In the genomic region with DNA sequence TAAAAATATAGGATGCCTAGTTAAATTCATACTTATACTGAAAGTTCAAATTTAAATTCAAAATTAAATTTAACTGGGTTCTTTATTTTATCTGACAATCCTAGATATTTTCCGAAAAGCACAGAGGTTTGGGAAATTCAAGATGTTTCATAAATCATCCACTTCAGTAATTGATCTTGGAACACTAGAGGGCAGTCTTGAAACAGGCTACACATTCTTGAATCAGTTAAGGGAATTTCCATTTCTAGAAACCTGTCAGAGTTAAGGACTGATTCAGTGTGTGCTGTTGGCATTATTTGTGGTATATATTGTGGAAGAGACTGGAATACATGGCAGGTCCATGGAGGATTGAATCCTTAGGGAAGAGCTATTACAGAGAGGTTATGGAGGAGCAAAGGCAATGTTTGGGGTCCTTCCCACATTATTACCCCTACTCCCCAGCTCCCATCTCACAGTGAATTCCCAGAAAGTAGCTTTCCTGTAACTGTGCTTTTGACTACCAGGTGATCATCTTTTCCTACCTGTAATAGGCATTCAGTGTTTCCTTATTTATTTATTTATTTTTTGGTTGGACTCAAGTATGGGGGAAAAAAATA, we compare ENCODE assay signal across 1 cellular context.
TF ChIP-seq lines count a peak whose summit lies in the region.

No MANE protein-coding gene starts in this region.

TF ChIP-seq in GM12878, 131 proteins besides CTCF, POLR2A, EP300 and RAD21 (continued from another document and continues in another):
- TF ChIP-seq, protein P1, sequence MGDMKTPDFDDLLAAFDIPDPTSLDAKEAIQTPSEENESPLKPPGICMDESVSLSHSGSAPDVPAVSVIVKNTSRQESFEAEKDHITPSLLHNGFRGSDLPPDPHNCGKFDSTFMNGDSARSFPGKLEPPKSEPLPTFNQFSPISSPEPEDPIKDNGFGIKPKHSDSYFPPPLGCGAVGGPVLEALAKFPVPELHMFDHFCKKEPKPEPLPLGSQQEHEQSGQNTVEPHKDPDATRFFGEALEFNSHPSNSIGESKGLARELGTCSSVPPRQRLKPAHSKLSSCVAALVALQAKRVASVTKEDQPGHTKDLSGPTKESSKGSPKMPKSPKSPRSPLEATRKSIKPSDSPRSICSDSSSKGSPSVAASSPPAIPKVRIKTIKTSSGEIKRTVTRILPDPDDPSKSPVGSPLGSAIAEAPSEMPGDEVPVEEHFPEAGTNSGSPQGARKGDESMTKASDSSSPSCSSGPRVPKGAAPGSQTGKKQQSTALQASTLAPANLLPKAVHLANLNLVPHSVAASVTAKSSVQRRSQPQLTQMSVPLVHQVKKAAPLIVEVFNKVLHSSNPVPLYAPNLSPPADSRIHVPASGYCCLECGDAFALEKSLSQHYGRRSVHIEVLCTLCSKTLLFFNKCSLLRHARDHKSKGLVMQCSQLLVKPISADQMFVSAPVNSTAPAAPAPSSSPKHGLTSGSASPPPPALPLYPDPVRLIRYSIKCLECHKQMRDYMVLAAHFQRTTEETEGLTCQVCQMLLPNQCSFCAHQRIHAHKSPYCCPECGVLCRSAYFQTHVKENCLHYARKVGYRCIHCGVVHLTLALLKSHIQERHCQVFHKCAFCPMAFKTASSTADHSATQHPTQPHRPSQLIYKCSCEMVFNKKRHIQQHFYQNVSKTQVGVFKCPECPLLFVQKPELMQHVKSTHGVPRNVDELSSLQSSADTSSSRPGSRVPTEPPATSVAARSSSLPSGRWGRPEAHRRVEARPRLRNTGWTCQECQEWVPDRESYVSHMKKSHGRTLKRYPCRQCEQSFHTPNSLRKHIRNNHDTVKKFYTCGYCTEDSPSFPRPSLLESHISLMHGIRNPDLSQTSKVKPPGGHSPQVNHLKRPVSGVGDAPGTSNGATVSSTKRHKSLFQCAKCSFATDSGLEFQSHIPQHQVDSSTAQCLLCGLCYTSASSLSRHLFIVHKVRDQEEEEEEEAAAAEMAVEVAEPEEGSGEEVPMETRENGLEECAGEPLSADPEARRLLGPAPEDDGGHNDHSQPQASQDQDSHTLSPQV (IDR thresholded peaks at IDR 0.05): 0 out of 2 replicates have a peak, but pooled peaks have one; percentile 13
- TF ChIP-seq KDM1A (IDR thresholded peaks at IDR 0.05; ENCODE audit: borderline replicate concordance) (no peak), CREB1 (IDR thresholded peaks at IDR 0.05; ENCODE audit: low read depth) (no peak), ZNF217 (IDR thresholded peaks at IDR 0.05) (no peak), ZZZ3 (IDR thresholded peaks at IDR 0.05; ENCODE audit: control insufficient read depth, insufficient read length, low read depth) (no peak), SMAD5 (IDR thresholded peaks at IDR 0.05; ENCODE audit: low read depth) (no peak), PML (IDR thresholded peaks at IDR 0.05; ENCODE audit: low read length) (no peak), TCF7 (IDR thresholded peaks at IDR 0.05; ENCODE audit: borderline replicate concordance) (no peak), BHLHE40 (IDR thresholded peaks at IDR 0.05; ENCODE audit: borderline replicate concordance in 1 of 2, low read depth in 2 of 2, low read length in 1 of 2) (0 out of 4 replicates have a peak, but pooled peaks of 1 of the 2 experiments have one; percentile 23), MYB (IDR thresholded peaks at IDR 0.05; ENCODE audit: borderline replicate concordance, low read depth, low read length) (no peak), MEF2A (IDR thresholded peaks at IDR 0.05; ENCODE audit: insufficient read depth, low read depth, low read length) (no peak), RAD51 (IDR thresholded peaks at IDR 0.05) (no peak), SREBF2 (IDR thresholded peaks at IDR 0.05; ENCODE audit: low read length) (no peak), CBX3 (IDR thresholded peaks at IDR 0.05; ENCODE audit: borderline replicate concordance, low read depth) (no peak), BACH1 (IDR thresholded peaks at IDR 0.05; ENCODE audit: borderline replicate concordance) (no peak), TCF3 (IDR thresholded peaks at IDR 0.05; ENCODE audit: borderline replicate concordance, insufficient read depth, low read depth, low read length) (no peak), IRF4 (IDR thresholded peaks at IDR 0.05; ENCODE audit: low read depth, low read length) (0 out of 2 replicates have a peak, but pooled peaks have one; percentile 12), YBX1 (IDR thresholded peaks at IDR 0.05) (no peak), HCFC1 (IDR thresholded peaks at IDR 0.05; ENCODE audit: low read length) (no peak), RCOR1 (conservative IDR thresholded peaks at IDR 0.05; ENCODE audit: low read depth, low read length) (no peak), CHD1 (IDR thresholded peaks at IDR 0.05; ENCODE audit: low read depth, low read length) (no peak), ZNF622 (IDR thresholded peaks at IDR 0.05) (no peak), JUND (IDR thresholded peaks at IDR 0.05; ENCODE audit: low read depth, low read length) (no peak), IKZF2 (IDR thresholded peaks at IDR 0.05) (peak in 1 of 2 experiments; percentile 32; a peak in 1 of 4 replicates), HDAC6 (IDR thresholded peaks at IDR 0.05; ENCODE audit: unreplicated experiment) (no peak), FOXM1 (IDR thresholded peaks at IDR 0.05; ENCODE audit: low read depth, low read length) (no peak)
- TF ChIP-seq, protein P2, sequence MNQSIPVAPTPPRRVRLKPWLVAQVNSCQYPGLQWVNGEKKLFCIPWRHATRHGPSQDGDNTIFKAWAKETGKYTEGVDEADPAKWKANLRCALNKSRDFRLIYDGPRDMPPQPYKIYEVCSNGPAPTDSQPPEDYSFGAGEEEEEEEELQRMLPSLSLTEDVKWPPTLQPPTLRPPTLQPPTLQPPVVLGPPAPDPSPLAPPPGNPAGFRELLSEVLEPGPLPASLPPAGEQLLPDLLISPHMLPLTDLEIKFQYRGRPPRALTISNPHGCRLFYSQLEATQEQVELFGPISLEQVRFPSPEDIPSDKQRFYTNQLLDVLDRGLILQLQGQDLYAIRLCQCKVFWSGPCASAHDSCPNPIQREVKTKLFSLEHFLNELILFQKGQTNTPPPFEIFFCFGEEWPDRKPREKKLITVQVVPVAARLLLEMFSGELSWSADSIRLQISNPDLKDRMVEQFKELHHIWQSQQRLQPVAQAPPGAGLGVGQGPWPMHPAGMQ (IDR thresholded peaks at IDR 0.05; ENCODE audit: borderline replicate concordance): no peak
- TF ChIP-seq, protein P3, sequence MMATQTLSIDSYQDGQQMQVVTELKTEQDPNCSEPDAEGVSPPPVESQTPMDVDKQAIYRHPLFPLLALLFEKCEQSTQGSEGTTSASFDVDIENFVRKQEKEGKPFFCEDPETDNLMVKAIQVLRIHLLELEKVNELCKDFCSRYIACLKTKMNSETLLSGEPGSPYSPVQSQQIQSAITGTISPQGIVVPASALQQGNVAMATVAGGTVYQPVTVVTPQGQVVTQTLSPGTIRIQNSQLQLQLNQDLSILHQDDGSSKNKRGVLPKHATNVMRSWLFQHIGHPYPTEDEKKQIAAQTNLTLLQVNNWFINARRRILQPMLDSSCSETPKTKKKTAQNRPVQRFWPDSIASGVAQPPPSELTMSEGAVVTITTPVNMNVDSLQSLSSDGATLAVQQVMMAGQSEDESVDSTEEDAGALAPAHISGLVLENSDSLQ (IDR thresholded peaks at IDR 0.05): peak; percentile 12; the same call in 1 of the 2 replicates
- TF ChIP-seq, protein P4, sequence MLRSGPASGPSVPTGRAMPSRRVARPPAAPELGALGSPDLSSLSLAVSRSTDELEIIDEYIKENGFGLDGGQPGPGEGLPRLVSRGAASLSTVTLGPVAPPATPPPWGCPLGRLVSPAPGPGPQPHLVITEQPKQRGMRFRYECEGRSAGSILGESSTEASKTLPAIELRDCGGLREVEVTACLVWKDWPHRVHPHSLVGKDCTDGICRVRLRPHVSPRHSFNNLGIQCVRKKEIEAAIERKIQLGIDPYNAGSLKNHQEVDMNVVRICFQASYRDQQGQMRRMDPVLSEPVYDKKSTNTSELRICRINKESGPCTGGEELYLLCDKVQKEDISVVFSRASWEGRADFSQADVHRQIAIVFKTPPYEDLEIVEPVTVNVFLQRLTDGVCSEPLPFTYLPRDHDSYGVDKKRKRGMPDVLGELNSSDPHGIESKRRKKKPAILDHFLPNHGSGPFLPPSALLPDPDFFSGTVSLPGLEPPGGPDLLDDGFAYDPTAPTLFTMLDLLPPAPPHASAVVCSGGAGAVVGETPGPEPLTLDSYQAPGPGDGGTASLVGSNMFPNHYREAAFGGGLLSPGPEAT (IDR thresholded peaks at IDR 0.05; ENCODE audit: low read depth): peak; percentile 86
- TF ChIP-seq, protein P5, sequence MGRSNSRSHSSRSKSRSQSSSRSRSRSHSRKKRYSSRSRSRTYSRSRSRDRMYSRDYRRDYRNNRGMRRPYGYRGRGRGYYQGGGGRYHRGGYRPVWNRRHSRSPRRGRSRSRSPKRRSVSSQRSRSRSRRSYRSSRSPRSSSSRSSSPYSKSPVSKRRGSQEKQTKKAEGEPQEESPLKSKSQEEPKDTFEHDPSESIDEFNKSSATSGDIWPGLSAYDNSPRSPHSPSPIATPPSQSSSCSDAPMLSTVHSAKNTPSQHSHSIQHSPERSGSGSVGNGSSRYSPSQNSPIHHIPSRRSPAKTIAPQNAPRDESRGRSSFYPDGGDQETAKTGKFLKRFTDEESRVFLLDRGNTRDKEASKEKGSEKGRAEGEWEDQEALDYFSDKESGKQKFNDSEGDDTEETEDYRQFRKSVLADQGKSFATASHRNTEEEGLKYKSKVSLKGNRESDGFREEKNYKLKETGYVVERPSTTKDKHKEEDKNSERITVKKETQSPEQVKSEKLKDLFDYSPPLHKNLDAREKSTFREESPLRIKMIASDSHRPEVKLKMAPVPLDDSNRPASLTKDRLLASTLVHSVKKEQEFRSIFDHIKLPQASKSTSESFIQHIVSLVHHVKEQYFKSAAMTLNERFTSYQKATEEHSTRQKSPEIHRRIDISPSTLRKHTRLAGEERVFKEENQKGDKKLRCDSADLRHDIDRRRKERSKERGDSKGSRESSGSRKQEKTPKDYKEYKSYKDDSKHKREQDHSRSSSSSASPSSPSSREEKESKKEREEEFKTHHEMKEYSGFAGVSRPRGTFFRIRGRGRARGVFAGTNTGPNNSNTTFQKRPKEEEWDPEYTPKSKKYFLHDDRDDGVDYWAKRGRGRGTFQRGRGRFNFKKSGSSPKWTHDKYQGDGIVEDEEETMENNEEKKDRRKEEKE (IDR thresholded peaks at IDR 0.05): no peak
- TF ChIP-seq, protein P6, sequence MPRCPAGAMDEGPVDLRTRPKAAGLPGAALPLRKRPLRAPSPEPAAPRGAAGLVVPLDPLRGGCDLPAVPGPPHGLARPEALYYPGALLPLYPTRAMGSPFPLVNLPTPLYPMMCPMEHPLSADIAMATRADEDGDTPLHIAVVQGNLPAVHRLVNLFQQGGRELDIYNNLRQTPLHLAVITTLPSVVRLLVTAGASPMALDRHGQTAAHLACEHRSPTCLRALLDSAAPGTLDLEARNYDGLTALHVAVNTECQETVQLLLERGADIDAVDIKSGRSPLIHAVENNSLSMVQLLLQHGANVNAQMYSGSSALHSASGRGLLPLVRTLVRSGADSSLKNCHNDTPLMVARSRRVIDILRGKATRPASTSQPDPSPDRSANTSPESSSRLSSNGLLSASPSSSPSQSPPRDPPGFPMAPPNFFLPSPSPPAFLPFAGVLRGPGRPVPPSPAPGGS (IDR thresholded peaks at IDR 0.05; ENCODE audit: borderline replicate concordance, insufficient read depth, low read depth, low read length, poor library complexity, severe bottlenecking): no peak
- TF ChIP-seq, protein P7, sequence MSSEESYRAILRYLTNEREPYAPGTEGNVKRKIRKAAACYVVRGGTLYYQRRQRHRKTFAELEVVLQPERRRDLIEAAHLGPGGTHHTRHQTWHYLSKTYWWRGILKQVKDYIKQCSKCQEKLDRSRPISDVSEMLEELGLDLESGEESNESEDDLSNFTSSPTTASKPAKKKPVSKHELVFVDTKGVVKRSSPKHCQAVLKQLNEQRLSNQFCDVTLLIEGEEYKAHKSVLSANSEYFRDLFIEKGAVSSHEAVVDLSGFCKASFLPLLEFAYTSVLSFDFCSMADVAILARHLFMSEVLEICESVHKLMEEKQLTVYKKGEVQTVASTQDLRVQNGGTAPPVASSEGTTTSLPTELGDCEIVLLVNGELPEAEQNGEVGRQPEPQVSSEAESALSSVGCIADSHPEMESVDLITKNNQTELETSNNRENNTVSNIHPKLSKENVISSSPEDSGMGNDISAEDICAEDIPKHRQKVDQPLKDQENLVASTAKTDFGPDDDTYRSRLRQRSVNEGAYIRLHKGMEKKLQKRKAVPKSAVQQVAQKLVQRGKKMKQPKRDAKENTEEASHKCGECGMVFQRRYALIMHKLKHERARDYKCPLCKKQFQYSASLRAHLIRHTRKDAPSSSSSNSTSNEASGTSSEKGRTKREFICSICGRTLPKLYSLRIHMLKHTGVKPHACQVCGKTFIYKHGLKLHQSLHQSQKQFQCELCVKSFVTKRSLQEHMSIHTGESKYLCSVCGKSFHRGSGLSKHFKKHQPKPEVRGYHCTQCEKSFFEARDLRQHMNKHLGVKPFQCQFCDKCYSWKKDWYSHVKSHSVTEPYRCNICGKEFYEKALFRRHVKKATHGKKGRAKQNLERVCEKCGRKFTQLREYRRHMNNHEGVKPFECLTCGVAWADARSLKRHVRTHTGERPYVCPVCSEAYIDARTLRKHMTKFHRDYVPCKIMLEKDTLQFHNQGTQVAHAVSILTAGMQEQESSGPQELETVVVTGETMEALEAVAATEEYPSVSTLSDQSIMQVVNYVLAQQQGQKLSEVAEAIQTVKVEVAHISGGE (CRISPR knock-in tag; IDR thresholded peaks at IDR 0.05): no peak
- TF ChIP-seq, protein P8, sequence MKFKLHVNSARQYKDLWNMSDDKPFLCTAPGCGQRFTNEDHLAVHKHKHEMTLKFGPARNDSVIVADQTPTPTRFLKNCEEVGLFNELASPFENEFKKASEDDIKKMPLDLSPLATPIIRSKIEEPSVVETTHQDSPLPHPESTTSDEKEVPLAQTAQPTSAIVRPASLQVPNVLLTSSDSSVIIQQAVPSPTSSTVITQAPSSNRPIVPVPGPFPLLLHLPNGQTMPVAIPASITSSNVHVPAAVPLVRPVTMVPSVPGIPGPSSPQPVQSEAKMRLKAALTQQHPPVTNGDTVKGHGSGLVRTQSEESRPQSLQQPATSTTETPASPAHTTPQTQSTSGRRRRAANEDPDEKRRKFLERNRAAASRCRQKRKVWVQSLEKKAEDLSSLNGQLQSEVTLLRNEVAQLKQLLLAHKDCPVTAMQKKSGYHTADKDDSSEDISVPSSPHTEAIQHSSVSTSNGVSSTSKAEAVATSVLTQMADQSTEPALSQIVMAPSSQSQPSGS (IDR thresholded peaks at IDR 0.05; ENCODE audit: low read length): 0 out of 2 replicates have a peak, but pooled peaks have one; percentile 43
